16 cellular contexts compared by ENCODE assay signal in the genomic region with DNA sequence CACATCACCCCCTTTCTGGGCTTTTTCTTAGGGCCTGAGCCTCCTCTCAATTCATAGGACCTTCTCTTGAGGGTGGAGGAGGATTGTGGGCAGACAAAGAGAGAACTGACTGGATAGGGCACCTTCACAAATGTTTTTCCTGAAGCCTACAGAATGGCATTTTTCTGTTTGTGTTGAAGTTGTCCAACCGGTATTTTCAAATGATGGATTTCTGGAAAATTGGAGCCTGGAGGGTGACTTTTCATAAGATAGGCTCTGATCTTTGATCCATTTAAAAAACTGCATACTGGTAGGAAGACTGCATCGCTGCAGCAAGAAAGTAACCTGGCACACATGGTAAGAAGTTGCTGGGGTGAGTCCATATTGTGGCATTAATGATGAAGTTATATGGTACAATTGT.
"Had no signal": no experiment of that assay in that cellular context is flagged by ENCODE, and none has a peak within 500 bp of the region (broad histone marks: within the 10 kb centered on the region; RNA-seq: fewer than 3 reads in every experiment).

No MANE protein-coding gene starts in this region.

- H3K36me3 ChIP-seq: right lobe of liver, thyroid gland, uterus had no signal

- H3K4me2 ChIP-seq: hepatocyte, smooth muscle cell had no signal

- DNase-seq: activated CD4-positive, alpha-beta T cell treated with anti-CD3 and anti-CD28 coated beads for 48 hours; activated CD8-positive, alpha-beta memory T cell treated with anti-CD3 and anti-CD28 coated beads, Interleukin-2, amount 50 U/mL, for 48 hours; activated gamma-delta T cell; activated T-cell treated with anti-CD3 and anti-CD28 coated beads, Interleukin-2, amount 50 U/mL, for 72 hours; amniotic stem cell; caudate nucleus; mucosa of descending colon; right lobe of liver; thyroid gland; uterus had no signal

- H3K4me1 Mint-ChIP-seq: WTC11 had no signal

- H3K27ac Mint-ChIP-seq: activated naive CD4-positive, alpha-beta T cell treated with anti-CD3 and anti-CD28 coated beads, Interleukin-2, amount 50 U/mL, for 72 hours; activated T-cell treated with anti-CD3 and anti-CD28 coated beads, Interleukin-2, amount 50 U/mL, for 72 hours; nephron; WTC11 had no signal

- H3K4me1 ChIP-seq: thyroid gland, uterus had no signal

- H3K4me3 Mint-ChIP-seq: activated T-cell treated with anti-CD3 and anti-CD28 coated beads, Interleukin-2, amount 50 U/mL, for 72 hours; nephron; WTC11 had no signal

- ATAC-seq: activated naive CD4-positive, alpha-beta T cell treated with anti-CD3 and anti-CD28 coated beads, Interleukin-2, amount 50 U/mL, for 72 hours; activated T-cell treated with anti-CD3 and anti-CD28 coated beads, Interleukin-2, amount 50 U/mL, for 72 hours; esophagus mucosa; WTC11 had no signal

- H3K9me3 ChIP-seq: mucosa of descending colon, right lobe of liver, thyroid gland, uterus had no signal

- H3K36me3 Mint-ChIP-seq: WTC11 had no signal

- H3K27me3 ChIP-seq: hepatocyte, right lobe of liver, thyroid gland, uterus had no signal

- H3K79me2 ChIP-seq: hepatocyte had no signal

- H3K27ac ChIP-seq: hepatocyte, right lobe of liver, thyroid gland, uterus had no signal

- H3K4me3 ChIP-seq: hepatocyte, mucosa of descending colon, right lobe of liver, smooth muscle cell, thyroid gland, uterus had no signal
